8 cellular contexts compared by ENCODE assay signal in the genomic region with DNA sequence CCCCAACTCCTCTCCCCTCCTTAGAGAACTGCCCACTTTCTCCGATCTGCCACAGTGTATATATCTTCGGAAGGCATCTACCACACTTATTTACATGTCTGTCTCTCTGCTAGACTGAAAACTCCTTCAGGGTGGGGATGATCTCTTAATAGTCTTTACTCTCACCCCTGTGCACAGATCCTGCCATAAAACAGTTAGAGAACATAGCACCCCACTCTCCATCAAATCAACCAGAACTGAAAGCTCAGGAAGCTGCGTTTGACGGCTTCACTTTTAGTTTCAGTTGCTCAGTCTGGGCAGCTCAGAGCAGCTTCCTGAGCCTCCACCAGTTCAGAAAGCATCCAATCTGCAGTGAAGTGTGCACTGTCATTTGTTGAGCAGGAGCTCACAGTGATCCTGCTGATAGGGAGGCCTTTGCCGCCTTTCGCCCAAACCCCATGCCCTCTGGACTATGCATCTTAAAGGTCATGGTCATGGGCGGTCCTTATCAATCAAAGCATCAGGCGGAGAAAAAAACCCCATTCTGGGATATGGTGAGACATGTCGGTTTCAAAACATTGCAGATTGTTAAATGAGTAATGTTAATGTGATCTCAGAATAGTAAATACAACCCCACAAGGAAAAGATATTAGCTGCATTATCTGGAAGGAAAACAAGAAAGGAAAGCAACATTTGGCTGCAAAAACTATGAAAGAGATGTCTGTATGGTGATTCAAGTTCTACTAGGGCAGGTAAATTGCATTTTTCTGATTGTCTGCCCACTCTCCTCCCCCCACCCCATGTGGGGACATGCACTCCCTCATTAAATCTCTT.
A peak's percentile ranks its signal among the peaks of the same experiment; 100 is the strongest.
DNase-seq lines count a peak whose midpoint lies in the region; ATAC-seq, FAIRE-seq and TF ChIP-seq lines count a peak whose summit lies in the region.

No MANE protein-coding gene starts in this region.

- no peaks in the 10 kb centered on the region for H3K27me3 ChIP-seq in sigmoid colon

- no peaks in the 10 kb centered on the region for H3K4me1 ChIP-seq in sigmoid colon

- no peaks in the 10 kb centered on the region for H3K9me3 ChIP-seq in sigmoid colon

- intact Hi-C loops in activated CD4-positive, alpha-beta T cell treated with anti-CD3 and anti-CD28 coated beads for 36 hours (cut with DNase I, micrococcal nuclease) = loop anchor here (1.0 to 5.0 kb wide), 10 partner anchors 22 to 590 kb away; partner anchors contain the start of gene EGR2 (in 1 of the 2)
- intact Hi-C loops in sigmoid colon (cut with DNase I) = no loop called here

- FAIRE-seq in endometrium (lab: Jason Lieb, UNC) = peak; percentile 29

- H3K27ac ChIP-seq in sigmoid colon = peak overlapping the region in 3 of 4 donors; percentile 17 to 40 (median 38)

- DNase-seq in activated CD4-positive, alpha-beta T cell treated with anti-CD3 and anti-CD28 coated beads for 36 hours = peak; percentile 82
- DNase-seq in sigmoid colon (no peak), cerebellum (ENCODE audit: low spot score) (no peak), NCI-H510A treated with DMSO at 0.1 percent for 48 hours (lab: John Stamatoyannopoulos, UW) (no peak), epidermal melanocyte (ENCODE audit: insufficient read length, low spot score) (no peak)

- H3K27ac Mint-ChIP-seq in activated CD4-positive, alpha-beta T cell treated with anti-CD3 and anti-CD28 coated beads for 36 hours = no peak overlapping the region

- WGBS in sigmoid colon, 2 donors = 28 to 49% methylated on average over 9 of the region's 9 CpGs

- CTCF ChIA-PET in activated CD4-positive, alpha-beta T cell treated with anti-CD3 and anti-CD28 coated beads for 36 hours (lab: Charles Lee) = interaction anchor here (0.7 to 2.3 kb wide), 13 partner anchors 15 to 185 kb away, joined by 3 to 12 read pairs (median 4); no protein-coding TSS in a partner anchor

- H3K36me3 Mint-ChIP-seq in activated CD4-positive, alpha-beta T cell treated with anti-CD3 and anti-CD28 coated beads for 36 hours (ENCODE audit: low read depth) = no peaks in the 10 kb centered on the region

- TF ChIP-seq POLR2A in sigmoid colon (IDR thresholded peaks at IDR 0.05) = no peak

- peaks cover 21% of the 10 kb centered on the region for H3K4me1 Mint-ChIP-seq in activated CD4-positive, alpha-beta T cell treated with anti-CD3 and anti-CD28 coated beads for 36 hours

- no peaks in the 10 kb centered on the region for H3K36me3 ChIP-seq in sigmoid colon

- H3K27me3 Mint-ChIP-seq in activated CD4-positive, alpha-beta T cell treated with anti-CD3 and anti-CD28 coated beads for 36 hours = no peaks in the 10 kb centered on the region

- peak; percentile 73 for ATAC-seq in GM19438 (IDR thresholded peaks at IDR 0.05; ENCODE audit: low read depth, unreplicated experiment)
- ATAC-seq in HG03457 (IDR thresholded peaks at IDR 0.05; ENCODE audit: unreplicated experiment) = peak; percentile 53
- peak; percentile 95 for ATAC-seq in activated CD4-positive, alpha-beta T cell treated with anti-CD3 and anti-CD28 coated beads for 36 hours

- no peaks in the 10 kb centered on the region for H3K9me3 Mint-ChIP-seq in activated CD4-positive, alpha-beta T cell treated with anti-CD3 and anti-CD28 coated beads for 36 hours (ENCODE audit: low read depth)

- TF ChIP-seq CTCF in sigmoid colon (IDR thresholded peaks at IDR 0.05) = no peak

- H3K4me3 ChIP-seq in sigmoid colon = no peak overlapping the region

- POLR2A ChIA-PET in activated CD4-positive, alpha-beta T cell treated with anti-CD3 and anti-CD28 coated beads for 36 hours (lab: Charles Lee) = interaction anchor here (0.6 to 1.5 kb wide), 7 partner anchors 44 to 746 kb away, joined by 3 to 15 read pairs (median 7); partner anchors contain the start of genes ADO and EGR2

- TF ChIP-seq EP300 in sigmoid colon (IDR thresholded peaks at IDR 0.05) = no peak

- H3K4me3 Mint-ChIP-seq in activated CD4-positive, alpha-beta T cell treated with anti-CD3 and anti-CD28 coated beads for 36 hours = no peak overlapping the region
